12 cellular contexts compared by ENCODE assay signal in genomic region chr12:70661762-70662161, GRCh38. TPM values are rescaled to one million over a fixed set of nuclear protein-coding genes. Genes with fewer than 3 reads are reported as not detected.
DNase-seq lines count a peak whose midpoint lies in the region; ATAC-seq and TF ChIP-seq lines count a peak whose summit lies in the region.
"Had no signal": no experiment of that assay in that cellular context is flagged by ENCODE, and none has a peak within 500 bp of the region (broad histone marks: within the 10 kb centered on the region; RNA-seq: fewer than 3 reads in every experiment).

No MANE protein-coding gene starts in this region.

- H3K9me3 Mint-ChIP-seq in stimulated activated naive CD8-positive, alpha-beta T cell treated with anti-CD3 and anti-CD28 coated beads, Interleukin-15, amount 100 ng/mL, for 72 hours, result no peaks in the 10 kb centered on the region

- CTCF ChIA-PET in mammary epithelial cell (lab: Charles Lee; ENCODE audit: low non-redundant PET), result no interaction called here

- H3K4me1 ChIP-seq in HUES48 (ENCODE audit: control insufficient read depth, insufficient read depth, low read length) (peaks cover 37% of the 10 kb centered on the region), mammary epithelial cell (ENCODE audit: insufficient read depth, low read length) (peaks cover 18% of the 10 kb centered on the region)
- H3K4me1 ChIP-seq: testis had no signal

- H3K36me3 ChIP-seq in HUES48 (ENCODE audit: control insufficient read depth, insufficient read depth, low read length) (no peaks in the 10 kb centered on the region), mammary epithelial cell (ENCODE audit: insufficient read depth, low read length) (no peaks in the 10 kb centered on the region)
- H3K36me3 ChIP-seq: ascending aorta, HAP-1 had no signal

- TF ChIP-seq CTCF in AG10803 (conservative IDR thresholded peaks at IDR 0.05; ENCODE audit: low read length) (no peak), mammary epithelial cell (conservative IDR thresholded peaks at IDR 0.05 in 1 of 2, IDR thresholded peaks at IDR 0.05 in 1 of 2; ENCODE audit: extremely low read depth in 1 of 2, insufficient read depth in 1 of 2, low read depth in 1 of 2, low read length in 2 of 2) (no peak)

- intact Hi-C loops in mammary epithelial cell (cut with micrococcal nuclease), result no loop called here
- intact Hi-C loops in posterior cingulate gyrus (cut with DNase I), result no loop called here

- no peak overlapping the region for H3K27ac Mint-ChIP-seq in stimulated activated naive CD8-positive, alpha-beta T cell treated with anti-CD3 and anti-CD28 coated beads, Interleukin-15, amount 100 ng/mL, for 72 hours

- dilution Hi-C loops in mammary epithelial cell (cut with HindIII; ENCODE audit: low sequenced_read_pairs), result no loop called here

- H4K20me1 ChIP-seq in mammary epithelial cell (ENCODE audit: insufficient read depth, low read length), result no peaks in the 10 kb centered on the region

- BruUV-seq in mammary epithelial cell (replicated peaks; lab: Mats Ljungman, UMichigan), result no TSS peak

- no peaks in the 10 kb centered on the region for H3K79me2 ChIP-seq in mammary epithelial cell (ENCODE audit: insufficient read depth, low read length)

- H3K27me3 Mint-ChIP-seq in stimulated activated naive CD8-positive, alpha-beta T cell treated with anti-CD3 and anti-CD28 coated beads, Interleukin-15, amount 100 ng/mL, for 72 hours, result peaks cover 15% of the 10 kb centered on the region

- H3K9me3 ChIP-seq in HUES48 (ENCODE audit: control insufficient read depth, insufficient read depth, low read length) (no peaks in the 10 kb centered on the region), mammary epithelial cell (replicated peaks; ENCODE audit: insufficient read depth, low read length) (no peaks in the 10 kb centered on the region)
- H3K9me3 ChIP-seq: ascending aorta, HAP-1, testis had no signal

- no peaks in the 10 kb centered on the region for H3K4me1 Mint-ChIP-seq in stimulated activated naive CD8-positive, alpha-beta T cell treated with anti-CD3 and anti-CD28 coated beads, Interleukin-15, amount 100 ng/mL, for 72 hours

- H3K4me3 Mint-ChIP-seq in stimulated activated naive CD8-positive, alpha-beta T cell treated with anti-CD3 and anti-CD28 coated beads, Interleukin-15, amount 100 ng/mL, for 72 hours, result no peak overlapping the region

- in situ Hi-C loops in mammary epithelial cell (cut with MboI; ENCODE audit: low sequenced_read_pairs in 2 of 2), result no loop called here

- peak overlapping the region; percentile 35 for H3K27ac ChIP-seq in HUES48 (ENCODE audit: low read depth, low read length)
- H3K27ac ChIP-seq in mammary epithelial cell (ENCODE audit: insufficient read depth, low read depth, low read length), result peak overlapping the region; percentile 77
- H3K27ac ChIP-seq: ascending aorta, testis had no signal

- no peaks in the 10 kb centered on the region for H3K27me3 ChIP-seq in HUES48 (ENCODE audit: control insufficient read depth, insufficient read depth, low read length)
- H3K27me3 ChIP-seq in mammary epithelial cell (ENCODE audit: insufficient read depth, low read length), result no peaks in the 10 kb centered on the region
- H3K27me3 ChIP-seq: ascending aorta, testis had no signal

- peak overlapping the region; percentile 67 for H2AFZ ChIP-seq in mammary epithelial cell (ENCODE audit: low read depth, low read length)

- H3K9ac ChIP-seq in HUES48 (ENCODE audit: low read depth, low read length) (no peak overlapping the region), mammary epithelial cell (ENCODE audit: insufficient read depth, low read length) (peak overlapping the region; percentile 19)

- WGBS in mammary epithelial cell (ENCODE audit: low coverage, missing lambda C conversion rate), result 14% methylated on average over 5 of the region's 5 CpGs

- H3K4me3 ChIP-seq in AG10803 (ENCODE audit: low read length) (peak overlapping the region; percentile 27; the same call in 1 of the 2 replicates), HUES48 (ENCODE audit: low read depth, low read length) (no peak overlapping the region; the same call in 1 of the 2 replicates), mammary epithelial cell (replicated peaks in 1 of 3; ENCODE audit: insufficient read depth in 1 of 3, low read depth in 2 of 3, low read length in 3 of 3) (no peak overlapping the region)
- H3K4me3 ChIP-seq: ascending aorta, HAP-1, testis had no signal

- DNase-seq in AG10803 (ENCODE audit: low read depth) (peak; percentile 89), mammary epithelial cell (peak; percentile 88), middle frontal gyrus (ENCODE audit: extremely low spot score, low spot score) (peak; percentile 65), posterior cingulate gyrus (no peak), RKO (ENCODE audit: low spot score) (no peak)
- no peak for DNase-seq in activated CD4-positive, alpha-beta T cell treated with anti-CD3 and anti-CD28 coated beads, Interleukin-2, amount 50 U/mL, for 1 hour
- no peak for DNase-seq in stimulated activated naive CD8-positive, alpha-beta T cell treated with anti-CD3 and anti-CD28 coated beads, Interleukin-15, amount 100 ng/mL, for 72 hours
- DNase-seq: testis had no signal

- ATAC-seq in stimulated activated naive CD8-positive, alpha-beta T cell treated with anti-CD3 and anti-CD28 coated beads, Interleukin-15, amount 100 ng/mL, for 72 hours, result no peak

- peak overlapping the region; percentile 35 for H3K4me2 ChIP-seq in mammary epithelial cell (ENCODE audit: insufficient read depth, low read depth, low read length)

RNA-seq across cellular contexts. Expression of gene PTPRB, which starts 24.5 kb away (rescaled TPM):
- total RNA-seq in mammary epithelial cell, result under 1 TPM; 0.05 to 0.17 TPM
- polyA plus RNA-seq in mammary epithelial cell, result 0.22 TPM
- 0.98 TPM for polyA minus RNA-seq in mammary epithelial cell
- total RNA-seq: activated CD8-positive, alpha-beta memory T cell treated with anti-CD3 and anti-CD28 coated beads for 36 hours had no signal

Comparison
In these comparisons a context has a peak if more than half of its experiments do, and no peak if none do; other contexts are left out.
1. DNase-seq: peak in AG10803 (single experiment), mammary epithelial cell (single experiment) and middle frontal gyrus (single experiment); none in posterior cingulate gyrus (0 of 10), activated CD4-positive, alpha-beta T cell treated with anti-CD3 and anti-CD28 coated beads, Interleukin-2, amount 50 U/mL, for 1 hour (single experiment), stimulated activated naive CD8-positive, alpha-beta T cell treated with anti-CD3 and anti-CD28 coated beads, Interleukin-15, amount 100 ng/mL, for 72 hours (0 of 2) and RKO (single experiment).